Comparison of ENCODE assay signal across 8 cellular contexts in genomic region chr3:111989061-111989678, GRCh38. TPM values are rescaled to one million over a fixed set of nuclear protein-coding genes. Genes with fewer than 3 reads are reported as not detected.
DNase-seq lines count a peak whose midpoint lies in the region; ATAC-seq, FAIRE-seq and TF ChIP-seq lines count a peak whose summit lies in the region.

No MANE protein-coding gene starts in this region.

- H4K20me1 ChIP-seq in K562 (replicated peaks; ENCODE audit: control insufficient read depth, insufficient read depth, low read length), result no peaks in the 10 kb centered on the region

- peak in 1 of 2 experiments; percentile 44; a peak in 1 of 4 replicates for TF ChIP-seq RAD21 in K562 (CRISPR knock-in tag; conservative IDR thresholded peaks at IDR 0.05 in 1 of 2, IDR thresholded peaks at IDR 0.05 in 1 of 2)

- DNase-seq in DMS 273 treated with DMSO at 0.1 percent for 48 hours (lab: John Stamatoyannopoulos, UW) (peak; percentile 60), NCI-H226 (peak; percentile 41), K562 (ENCODE audit: extremely low read depth in 1 of 4, low spot score in 3 of 4) (peak in 3 of 4 experiments; percentile 10 to 48 (median 10)), kidney epithelial cell (ENCODE audit: low read depth) (no peak), tibial nerve (ENCODE audit: low spot score in 2 of 2) (no peak), posterior vena cava (ENCODE audit: low spot score) (no peak)

- intact Hi-C loops in K562 (cut with micrococcal nuclease) (no loop called here), posterior vena cava (cut with DNase I) (no loop called here)

- no peak overlapping the region for H3K4me3 ChIP-seq in K562
- H3K4me3 ChIP-seq in kidney epithelial cell (ENCODE audit: low read depth, low read length), result no peak overlapping the region
- H3K4me3 ChIP-seq in tibial nerve, result no peak overlapping the region

- H3K9me3 ChIP-seq in K562 (replicated peaks; ENCODE audit: control insufficient read depth, insufficient read depth, low read depth, low read length) (no peaks in the 10 kb centered on the region), tibial nerve (no peaks in the 10 kb centered on the region)

- peak; percentile 28 to 57 (median 50); a peak in 4 of 6 replicates for TF ChIP-seq CTCF in K562 (IDR thresholded peaks at IDR 0.05 in 2 of 3, conservative IDR thresholded peaks at IDR 0.05 in 1 of 3; ENCODE audit: insufficient read depth in 2 of 3, low read depth in 1 of 3, low read length in 3 of 3)
- peak; percentile 74 for TF ChIP-seq CTCF in kidney epithelial cell (IDR thresholded peaks at IDR 0.05; ENCODE audit: insufficient read depth, low read length, poor library complexity, severe bottlenecking)
- peak; percentile 46 to 70 (median 55) for TF ChIP-seq CTCF in tibial nerve (IDR thresholded peaks at IDR 0.05)

- TF ChIP-seq POLR2A in K562 (conservative IDR thresholded peaks at IDR 0.05) (no peak), tibial nerve (IDR thresholded peaks at IDR 0.05) (no peak)

- H3K4me1 ChIP-seq in K562 (replicated peaks in 1 of 2; ENCODE audit: control insufficient read depth in 2 of 2, insufficient read depth in 2 of 2, low read length in 2 of 2) (no peaks in the 10 kb centered on the region), tibial nerve (peaks cover 0 to 19% (median 0%) of the 10 kb centered on the region in 4 donors)

- H3K27ac ChIP-seq in K562 (ENCODE audit: extremely low read depth, low read depth, low read length), result no peak overlapping the region
- no peak overlapping the region for H3K27ac ChIP-seq in tibial nerve

- H3K9ac ChIP-seq in K562 (ENCODE audit: insufficient read depth in 1 of 2, low read depth in 2 of 2, low read length in 2 of 2), result no peak overlapping the region

- H3K79me2 ChIP-seq in K562 (ENCODE audit: control insufficient read depth, insufficient read depth, low read length), result no peaks in the 10 kb centered on the region

- H3K27me3 ChIP-seq in K562 (ENCODE audit: control insufficient read depth in 2 of 2, insufficient read depth in 2 of 2, low read length in 2 of 2) (no peaks in the 10 kb centered on the region), kidney epithelial cell (ENCODE audit: control insufficient read depth, insufficient read depth, low read length) (no peaks in the 10 kb centered on the region), tibial nerve (no peaks in the 10 kb centered on the region)

- POLR2A ChIA-PET in K562 (lab: Yijun Ruan, JAX), result interaction anchor here (0.7 to 1.5 kb wide), 2 partner anchors 10 kb away, joined by 4 to 10 read pairs; partner anchors contain the start of genes ABHD10 and TAGLN3

- ATAC-seq in GM19351 (IDR thresholded peaks at IDR 0.05; ENCODE audit: unreplicated experiment), result peak; percentile 96
- peak; percentile 87 for ATAC-seq in HG03280 (IDR thresholded peaks at IDR 0.05; ENCODE audit: unreplicated experiment)
- peak; percentile 84 for ATAC-seq in K562

- no peak overlapping the region for H3K4me2 ChIP-seq in K562 (ENCODE audit: insufficient read depth, low read length)

- CTCF ChIA-PET in K562 (lab: Yijun Ruan, JAX; ENCODE audit: low intra/inter-chr PET ratio), result no interaction called here

- no peak for TF ChIP-seq EP300 in K562 (IDR thresholded peaks at IDR 0.05; ENCODE audit: low read length)
- no peak for TF ChIP-seq EP300 in tibial nerve (IDR thresholded peaks at IDR 0.05)

- FAIRE-seq in K562 (lab: Jason Lieb, UNC), result peak; percentile 58

- no peaks in the 10 kb centered on the region for H3K9me1 ChIP-seq in K562 (ENCODE audit: control insufficient read depth, insufficient read depth, low read length)

- in situ Hi-C loops in K562 (cut with MboI), result no loop called here

- H2AFZ ChIP-seq in K562 (ENCODE audit: low read depth, low read length), result no peak overlapping the region

- BruUV-seq in K562 (replicated peaks; lab: Mats Ljungman, UMichigan), result no TSS peak

- 34% methylated on average over 3 of the region's 3 CpGs for WGBS in K562 (ENCODE audit: insufficient coverage, low coverage, missing lambda C conversion rate)
- 51 to 56% methylated on average over 3 of the region's 3 CpGs for WGBS in tibial nerve, 2 donors

- H3K36me3 ChIP-seq in K562 (ENCODE audit: control insufficient read depth, insufficient read depth, low read length) (peaks cover 21% of the 10 kb centered on the region), kidney epithelial cell (ENCODE audit: control insufficient read depth, insufficient read depth, low read length) (peaks cover 3% of the 10 kb centered on the region), tibial nerve (peaks cover 0 to 60% (median 0%) of the 10 kb centered on the region in 3 donors)

TF ChIP-seq in K562, 482 proteins besides CTCF, POLR2A, EP300 and RAD21 (continues in another document):
- no peak for TF ChIP-seq MYC (IDR thresholded peaks at IDR 0.05; ENCODE audit: low read depth, low read length)
- TF ChIP-seq MYC (CRISPR knock-in tag; IDR thresholded peaks at IDR 0.05; ENCODE audit: borderline replicate concordance, low read depth), result no peak
- TF ChIP-seq THRAP3 (IDR thresholded peaks at IDR 0.05; ENCODE audit: borderline replicate concordance), result no peak

RNA-seq across cellular contexts. Expression of gene TAGLN3, which starts 9.6 kb away (rescaled TPM):
- total RNA-seq in K562 (2011; cell fraction: chromatin; rRNA removed; ENCODE audit: low replicate concordance), result not detected in 2 replicates
- total RNA-seq in K562 (2011; cell fraction: nucleolus; rRNA removed), result not detected in 2 replicates
- not detected in 2 replicates for total RNA-seq in K562 (2011; cell fraction: nucleoplasm; rRNA removed)
- total RNA-seq in K562 (2014; rRNA removed) (not detected in 2 replicates), K562 (2014; rRNA removed; fragmentation: Illumina TruSeq; extraction: Trizol) (not detected in 2 replicates), K562 (2015; rRNA removed; fragmentation: Illumina TruSeq; extraction: Trizol) (not detected in 2 replicates), K562 (2021) (not detected in 2 replicates), kidney epithelial cell (1.6 and 3.7 TPM in 2 replicates), tibial nerve (1 to 10 TPM in 1 of 4 donors, not detected in 3; 3.1 TPM), posterior vena cava (not detected)
- polyA plus RNA-seq in K562 (2011; rRNA removed) (0.06 TPM in 1 of 2 replicates, not detected in the other), K562 (2014; fragmentation: Illumina TruSeq; extraction: Trizol) (not detected in 2 replicates), K562 (2014; fragmentation: Nextera tagmentation; extraction: Ambion mirVana) (under 1 TPM in 1 of 2 experiments, not detected in 1; 0.06 TPM), K562 (2014; rRNA removed) (not detected in 2 replicates)
- 0.09 and 0.15 TPM in 2 replicates for polyA plus RNA-seq in K562 (2011; cell fraction: cytosol; rRNA removed)
- 0.30 TPM in 1 of 2 replicates, not detected in the other for polyA plus RNA-seq in K562 (2011; cell fraction: nucleus; rRNA removed)
- polyA plus RNA-seq in K562 (2012), result not detected in 2 replicates
- not detected in 2 replicates for polyA minus RNA-seq in K562 (2011; rRNA and poly(A)+ RNA removed)
- polyA minus RNA-seq in K562 (2011; cell fraction: cytosol; rRNA and poly(A)+ RNA removed), result not detected in 2 replicates
- polyA minus RNA-seq in K562 (2011; cell fraction: nucleus; rRNA and poly(A)+ RNA removed), result not detected in 2 replicates

RNA-seq across cellular contexts. Expression of gene ABHD10, which starts 10.3 kb away (rescaled TPM):
- 5.6 and 18.7 TPM in 2 replicates for total RNA-seq in K562 (2011; cell fraction: chromatin; rRNA removed; ENCODE audit: low replicate concordance)
- 3.6 and 4.3 TPM in 2 replicates for total RNA-seq in K562 (2011; cell fraction: nucleolus; rRNA removed)
- 8.4 and 15.9 TPM in 2 replicates for total RNA-seq in K562 (2011; cell fraction: nucleoplasm; rRNA removed)
- 10.1 and 11.4 TPM in 2 replicates for total RNA-seq in K562 (2014; rRNA removed)
- total RNA-seq in K562 (2014; rRNA removed; fragmentation: Illumina TruSeq; extraction: Trizol), result 14.8 and 17.5 TPM in 2 replicates
- 12.7 and 14.1 TPM in 2 replicates for total RNA-seq in K562 (2015; rRNA removed; fragmentation: Illumina TruSeq; extraction: Trizol)
- total RNA-seq in K562 (2021), result 17.4 and 19.5 TPM in 2 replicates
- polyA plus RNA-seq in K562 (2011; rRNA removed), result 29.5 and 29.7 TPM in 2 replicates
- polyA plus RNA-seq in K562 (2011; cell fraction: cytosol; rRNA removed), result 6.8 and 11.7 TPM in 2 replicates
- polyA plus RNA-seq in K562 (2011; cell fraction: nucleus; rRNA removed), result 10.6 and 15.1 TPM in 2 replicates
- polyA plus RNA-seq in K562 (2012), result 10.8 and 12.4 TPM in 2 replicates
- polyA plus RNA-seq in K562 (2014; fragmentation: Illumina TruSeq; extraction: Trizol), result 11.5 and 15.8 TPM in 2 replicates
- polyA plus RNA-seq in K562 (2014; fragmentation: Nextera tagmentation; extraction: Ambion mirVana), result 1 to 10 TPM; 6.1 to 9.9 TPM
- polyA plus RNA-seq in K562 (2014; rRNA removed), result 11.5 and 11.8 TPM in 2 replicates
- 40.5 and 49.7 TPM in 2 replicates for polyA minus RNA-seq in K562 (2011; rRNA and poly(A)+ RNA removed)
- 10.4 and 14.7 TPM in 2 replicates for polyA minus RNA-seq in K562 (2011; cell fraction: cytosol; rRNA and poly(A)+ RNA removed)
- polyA minus RNA-seq in K562 (2011; cell fraction: nucleus; rRNA and poly(A)+ RNA removed), result 7.8 and 16.7 TPM in 2 replicates
- 17.1 and 17.6 TPM in 2 replicates for total RNA-seq in kidney epithelial cell
- 10 to 100 TPM; 11.7 to 28.8 (median 19.4) TPM for total RNA-seq in tibial nerve
- 10 to 100 TPM; 15.4 to 22.9 TPM for total RNA-seq in posterior vena cava

RNA-seq across cellular contexts. Expression of gene TMPRSS7, which starts 45.4 kb away (rescaled TPM):
- total RNA-seq in K562 (2011; cell fraction: chromatin; rRNA removed; ENCODE audit: low replicate concordance), result not detected in 2 replicates
- total RNA-seq in K562 (2011; cell fraction: nucleolus; rRNA removed), result not detected in 2 replicates
- total RNA-seq in K562 (2011; cell fraction: nucleoplasm; rRNA removed), result not detected in 2 replicates
- total RNA-seq in K562 (2014; rRNA removed) (not detected in 2 replicates), K562 (2014; rRNA removed; fragmentation: Illumina TruSeq; extraction: Trizol) (not detected in 2 replicates), K562 (2015; rRNA removed; fragmentation: Illumina TruSeq; extraction: Trizol) (not detected in 2 replicates), K562 (2021) (not detected in 2 replicates), kidney epithelial cell (not detected in 2 replicates), tibial nerve (not detected), posterior vena cava (not detected)
- polyA plus RNA-seq in K562 (2011; rRNA removed) (not detected in 2 replicates), K562 (2014; fragmentation: Illumina TruSeq; extraction: Trizol) (not detected in 2 replicates), K562 (2014; fragmentation: Nextera tagmentation; extraction: Ambion mirVana) (not detected), K562 (2014; rRNA removed) (not detected in 2 replicates)
- not detected in 2 replicates for polyA plus RNA-seq in K562 (2011; cell fraction: cytosol; rRNA removed)
- not detected in 2 replicates for polyA plus RNA-seq in K562 (2011; cell fraction: nucleus; rRNA removed)
- not detected in 2 replicates for polyA plus RNA-seq in K562 (2012)
- polyA minus RNA-seq in K562 (2011; rRNA and poly(A)+ RNA removed), result not detected in 2 replicates
- not detected in 2 replicates for polyA minus RNA-seq in K562 (2011; cell fraction: cytosol; rRNA and poly(A)+ RNA removed)
- not detected in 2 replicates for polyA minus RNA-seq in K562 (2011; cell fraction: nucleus; rRNA and poly(A)+ RNA removed)

Comparison
In these comparisons a context has a peak if more than half of its experiments do, and no peak if none do; other contexts are left out.
1. DNase-seq: peak in DMS 273 treated with DMSO at 0.1 percent for 48 hours (single experiment), NCI-H226 (single experiment) and K562 (3 of 4); none in kidney epithelial cell (single experiment), tibial nerve (0 of 2) and posterior vena cava (single experiment).
2. Peak in every context shown above with its lines, with median percentiles within 50 percentile points of each other: ATAC-seq and CTCF ChIP-seq.